In genomic region chr6:41427642-41428401, GRCh38 we compare ENCODE assay signal across 9 cellular contexts.
DNase-seq lines count a peak whose midpoint lies in the region; ATAC-seq and TF ChIP-seq lines count a peak whose summit lies in the region.
"Had no signal": no experiment of that assay in that cellular context is flagged by ENCODE, and none has a peak within 500 bp of the region (broad histone marks: within the 10 kb centered on the region; RNA-seq: fewer than 3 reads in every experiment).

No MANE protein-coding gene starts in this region.

- H3K36me3 ChIP-seq in Peyer's patch (no peaks in the 10 kb centered on the region), duodenal mucosa (ENCODE audit: control insufficient read depth in 1 of 2, insufficient read depth in 2 of 2, low read length in 2 of 2) (no peaks in the 10 kb centered on the region), testis (ENCODE audit: low read depth, missing control alignments) (no peaks in the 10 kb centered on the region)

- ATAC-seq in Right ventricle myocardium inferior (peak; percentile 76), GM21529 (IDR thresholded peaks at IDR 0.05; ENCODE audit: unreplicated experiment) (no peak), GM21526 (IDR thresholded peaks at IDR 0.05; ENCODE audit: low FRiP score, unreplicated experiment) (no peak)

- H3K9ac ChIP-seq in duodenal mucosa (ENCODE audit: low read depth in 1 of 2, low read length in 2 of 2): peak overlapping the region; percentile 33 to 70

- TF ChIP-seq CTCF in Peyer's patch (IDR thresholded peaks at IDR 0.05) (peak in 4 of 6 experiments; percentile 29 to 57 (median 48)), mesothelial cell of epicardium (IDR thresholded peaks at IDR 0.05; ENCODE audit: unreplicated experiment) (peak; percentile 12), testis (IDR thresholded peaks at IDR 0.05) (peak in 1 of 3 experiments; percentile 12)

- no peak overlapping the region for H3K27ac Mint-ChIP-seq in mesothelial cell of epicardium
- H3K27ac Mint-ChIP-seq: activated naive CD4-positive, alpha-beta T cell treated with anti-CD3 and anti-CD28 coated beads, Interleukin-2, amount 50 U/mL, for 24 hours had no signal

- H3K4me3 Mint-ChIP-seq in mesothelial cell of epicardium: peak overlapping the region; percentile 50

- H3K27me3 Mint-ChIP-seq in mesothelial cell of epicardium (ENCODE audit: low read depth): peaks cover 11% of the 10 kb centered on the region

- WGBS in testis, 2 donors: 0 to 1% methylated on average over 1 to 69 of the region's 78 CpGs

- H3K9me3 ChIP-seq in Peyer's patch: no peaks in the 10 kb centered on the region
- H3K9me3 ChIP-seq in duodenal mucosa (ENCODE audit: control insufficient read depth in 1 of 2, low read length in 2 of 2): no peaks in the 10 kb centered on the region
- no peaks in the 10 kb centered on the region for H3K9me3 ChIP-seq in testis

- H3K27ac ChIP-seq in Peyer's patch: peak overlapping the region; percentile 63 to 82 (median 70)
- peak overlapping the region; percentile 54 for H3K27ac ChIP-seq in duodenal mucosa (ENCODE audit: low read depth, low read length)
- peak overlapping the region in 1 of 2 donors; percentile 76 for H3K27ac ChIP-seq in testis

- H3K36me3 Mint-ChIP-seq in mesothelial cell of epicardium: no peaks in the 10 kb centered on the region

- DNase-seq in Right ventricle myocardium inferior (ENCODE audit: missing footprints) (no peak), cardiac septum (ENCODE audit: low spot score) (no peak), Peyer's patch (peak; percentile 33 to 79 (median 69)), mesothelial cell of epicardium (ENCODE audit: low spot score in 2 of 2, unreplicated experiment in 2 of 2) (no peak), testis (peak; percentile 40)

- TF ChIP-seq POLR2A in Peyer's patch (IDR thresholded peaks at IDR 0.05) (no peak), testis (IDR thresholded peaks at IDR 0.05) (no peak)

- H3K4me1 Mint-ChIP-seq in mesothelial cell of epicardium: peaks cover 28% of the 10 kb centered on the region

- H3K4me1 ChIP-seq in Peyer's patch (peaks cover 5 to 35% (median 12%) of the 10 kb centered on the region in 4 donors), duodenal mucosa (ENCODE audit: control insufficient read depth in 1 of 2, insufficient read depth in 2 of 2, low read length in 2 of 2) (peaks cover 19 to 24% of the 10 kb centered on the region in 2 donors), testis (peaks cover 17% of the 10 kb centered on the region)

- H3K9me3 Mint-ChIP-seq in mesothelial cell of epicardium: no peaks in the 10 kb centered on the region
- H3K9me3 Mint-ChIP-seq: activated naive CD4-positive, alpha-beta T cell treated with anti-CD3 and anti-CD28 coated beads, Interleukin-2, amount 50 U/mL, for 24 hours had no signal

- H3K27me3 ChIP-seq in Peyer's patch (no peaks in the 10 kb centered on the region), duodenal mucosa (ENCODE audit: control insufficient read depth in 1 of 2, insufficient read depth in 2 of 2, low read length in 2 of 2) (no peaks in the 10 kb centered on the region), testis (no peaks in the 10 kb centered on the region)

- H3K4me3 ChIP-seq in Peyer's patch: peak overlapping the region; percentile 38 to 71 (median 59)
- peak overlapping the region; percentile 55 to 62 for H3K4me3 ChIP-seq in duodenal mucosa (ENCODE audit: low read depth in 1 of 2, low read length in 2 of 2)
- peak overlapping the region; percentile 42 to 53 for H3K4me3 ChIP-seq in testis

- intact Hi-C loops in Right ventricle myocardium inferior (cut with DNase I) (loop anchor here (2.0 to 5.0 kb wide), 2 partner anchors 79 to 119 kb away; partner anchors contain the start of gene FOXP4), cardiac septum (cut with DNase I) (loop anchor here (2.0 to 10.0 kb wide), 5 partner anchors 15 to 163 kb away; no protein-coding TSS in a partner anchor), testis (cut with DNase I; ENCODE audit: low total_unique reads) (loop anchor here (10.0 kb wide), 1 partner anchor 167 kb away; no protein-coding TSS in a partner anchor)

Comparison
In these comparisons a context has a peak if more than half of its experiments do, and no peak if none do; other contexts are left out.
1. DNase-seq: peak in Peyer's patch (3 of 3) and testis (single experiment); none in Right ventricle myocardium inferior (single experiment), cardiac septum (single experiment) and mesothelial cell of epicardium (0 of 2).
2. Peak in every context shown above with its lines, with median percentiles within 50 percentile points of each other: H3K4me3 ChIP-seq.